7 cellular contexts compared by ENCODE assay signal in genomic region chrX:70134116-70134477, GRCh38. TPM values are rescaled to one million over a fixed set of nuclear protein-coding genes. Genes with fewer than 3 reads are reported as not detected.
DNase-seq lines count a peak whose midpoint lies in the region; ATAC-seq and TF ChIP-seq lines count a peak whose summit lies in the region.

No MANE protein-coding gene starts in this region.

- H3K4me1 ChIP-seq in HCT116 (ENCODE audit: control insufficient read depth in 1 of 2, insufficient read depth in 2 of 2, low read length in 2 of 2): peaks cover 12 to 30% of the 10 kb centered on the region in 2 experiments; a peak in 3 of 4 replicates
- H3K4me1 ChIP-seq in muscle layer of duodenum (ENCODE audit: control insufficient read depth in 1 of 2, insufficient read depth in 2 of 2, low read length in 2 of 2): peaks cover 0 to 14% of the 10 kb centered on the region in 2 donors

- H2AFZ ChIP-seq in HCT116 (ENCODE audit: low read depth, low read length, poor library complexity, severe bottlenecking): no peak overlapping the region

- TF ChIP-seq CTCF in GM12875 (IDR thresholded peaks at IDR 0.05; ENCODE audit: borderline replicate concordance, insufficient read depth, low read depth, low read length) (no peak), HCT116 (IDR thresholded peaks at IDR 0.05 in 2 of 3, conservative IDR thresholded peaks at IDR 0.05 in 1 of 3; ENCODE audit: borderline replicate concordance in 1 of 3, insufficient read depth in 1 of 3, low read depth in 2 of 3, low read length in 2 of 3) (no peak), dorsolateral prefrontal cortex (IDR thresholded peaks at IDR 0.05 in 54 of 56, conservative IDR thresholded peaks at IDR 0.05 in 2 of 56; ENCODE audit: low read depth in 1 of 56, partially characterized antibody in 56 of 56) (no peak)

- H3K9me2 ChIP-seq in HCT116 (ENCODE audit: insufficient read depth): no peaks in the 10 kb centered on the region

- peak; percentile 26 for ATAC-seq in HCT116
- no peak for ATAC-seq in GM18520 (IDR thresholded peaks at IDR 0.05; ENCODE audit: unreplicated experiment)

- RAD21 ChIA-PET in HCT116 (lab: Charles Lee; ENCODE audit: low non-redundant PET in 1 of 2, low total read pairs in 2 of 2, uncharacterized antibody in 2 of 2, unreplicated experiment in 2 of 2): interaction anchor here in 1 of 2 experiments (1.1 kb wide), 1 partner anchor 156 kb away, joined by 4 read pairs; the partner anchor contains the start of genes KIF4A and PDZD11

- intact Hi-C loops in HCT116 (cut with micrococcal nuclease): loop anchor here (5.0 kb wide), 1 partner anchor 158 kb away; the partner anchor contains the start of gene KIF4A
- intact Hi-C loops in dorsolateral prefrontal cortex (cut with DNase I): loop anchor here (5.0 to 10.0 kb wide), 3 partner anchors 131 to 301 kb away; partner anchors contain the start of genes ARR3 (in 1 of the 2) and P2RY4 (in 1 of the 2)

- H4K20me1 ChIP-seq in HCT116 (ENCODE audit: insufficient read depth): no peaks in the 10 kb centered on the region

- H3K79me2 ChIP-seq in HCT116 (ENCODE audit: insufficient read depth, low read length): peaks cover 34% of the 10 kb centered on the region

- H3K9me3 ChIP-seq in HCT116 (ENCODE audit: control insufficient read depth in 1 of 2, insufficient read depth in 1 of 2, low read depth in 1 of 2, low read length in 2 of 2): no peaks in the 10 kb centered on the region
- no peaks in the 10 kb centered on the region for H3K9me3 ChIP-seq in muscle layer of duodenum (ENCODE audit: control insufficient read depth in 1 of 2, low read length in 2 of 2)

- CTCF ChIA-PET in HCT116 (lab: Charles Lee): interaction anchor here (0.7 to 2.1 kb wide), 11 partner anchors 9 to 707 kb away, joined by 3 to 20 read pairs (median 5); partner anchors contain the start of genes KIF4A, P2RY4 and PDZD11

- H3K27me3 ChIP-seq in HCT116 (ENCODE audit: insufficient read depth, low read length): no peaks in the 10 kb centered on the region
- H3K27me3 ChIP-seq in dorsolateral prefrontal cortex: peaks cover 0 to 37% (median 6%) of the 10 kb centered on the region in 45 donors
- no peaks in the 10 kb centered on the region for H3K27me3 ChIP-seq in muscle layer of duodenum (ENCODE audit: low read depth, low read length)

- POLR2A ChIA-PET in HCT116 (lab: Charles Lee): interaction anchor here (0.8 to 1.0 kb wide), 2 partner anchors 11 to 33 kb away, joined by 3 read pairs; no protein-coding TSS in a partner anchor

- H3K4me2 ChIP-seq in HCT116 (ENCODE audit: low read length): peak overlapping the region; percentile 84

- TF ChIP-seq RAD21 in HCT116 (IDR thresholded peaks at IDR 0.05; ENCODE audit: low read depth): no peak

- H3K4me3 ChIP-seq in GM12875 (ENCODE audit: low read depth, low read length) (peak overlapping the region; percentile 58), HCT116 (replicated peaks in 1 of 2; ENCODE audit: low read depth in 1 of 2, low read length in 2 of 2) (peak overlapping the region; percentile 85 to 93), dorsolateral prefrontal cortex (peak overlapping the region; percentile 54 to 86 (median 72)), muscle layer of duodenum (ENCODE audit: low read depth in 1 of 2, low read length in 2 of 2) (peak overlapping the region; percentile 82 to 90)

- DNase-seq in HCT116 (ENCODE audit: low read depth, low spot score) (no peak), NCI-H2196 treated with DMSO at 0.1 percent for 48 hours (lab: John Stamatoyannopoulos, UW; ENCODE audit: unreplicated experiment) (peak; percentile 7), dorsolateral prefrontal cortex (no peak), GDM1 (lab: John Stamatoyannopoulos, UW) (no peak)

- H3K9ac ChIP-seq in HCT116 (ENCODE audit: low read length): peak overlapping the region; percentile 81

- peak overlapping the region; percentile 94 for H3K27ac ChIP-seq in HCT116 (ENCODE audit: low read depth, low read length)
- peak overlapping the region in 38 of 59 donors; percentile 27 to 86 (median 72) for H3K27ac ChIP-seq in dorsolateral prefrontal cortex
- H3K27ac ChIP-seq in muscle layer of duodenum (ENCODE audit: low read length): peak overlapping the region; percentile 87

- H3K36me3 ChIP-seq in HCT116 (ENCODE audit: control insufficient read depth in 1 of 2, insufficient read depth in 2 of 2, low read length in 2 of 2): peaks cover 2 to 17% of the 10 kb centered on the region in 2 experiments; a peak in 1 of 4 replicates
- peaks cover 0 to 4% of the 10 kb centered on the region in 2 donors for H3K36me3 ChIP-seq in muscle layer of duodenum (ENCODE audit: control insufficient read depth in 1 of 2, insufficient read depth in 2 of 2, low read length in 2 of 2)

- no peak for TF ChIP-seq POLR2A in HCT116 (IDR thresholded peaks at IDR 0.05; ENCODE audit: borderline replicate concordance, extremely low read depth, insufficient read depth, insufficient read length)

- BruUV-seq in HCT116 (replicated peaks; lab: Mats Ljungman, UMichigan): TSS peak; percentile 66

TF ChIP-seq in HCT116, 20 proteins besides CTCF, POLR2A, EP300 and RAD21:
- TF ChIP-seq MAX (IDR thresholded peaks at IDR 0.05) (no peak), YY1 (IDR thresholded peaks at IDR 0.05; ENCODE audit: extremely low read depth, insufficient replicate concordance, low read depth, low read length) (no peak), ZBTB33 (IDR thresholded peaks at IDR 0.05; ENCODE audit: extremely low read depth, insufficient replicate concordance, low read length) (no peak), TCF7L2 (IDR thresholded peaks at IDR 0.05; ENCODE audit: borderline replicate concordance, extremely low read depth, insufficient read depth, insufficient read length) (no peak), CEBPB (IDR thresholded peaks at IDR 0.05; ENCODE audit: low read depth) (no peak), CBX3 (IDR thresholded peaks at IDR 0.05; ENCODE audit: low read depth) (no peak), FOSL1 (IDR thresholded peaks at IDR 0.05; ENCODE audit: low read depth) (no peak), SRF (IDR thresholded peaks at IDR 0.05; ENCODE audit: low read depth) (no peak), EGR1 (IDR thresholded peaks at IDR 0.05; ENCODE audit: low read depth) (no peak), POLR2AphosphoS5 (IDR thresholded peaks at IDR 0.05; ENCODE audit: low read depth, low read length) (no peak), ZNF274 (IDR thresholded peaks at IDR 0.05; ENCODE audit: low read depth, low read length) (no peak), JUND (IDR thresholded peaks at IDR 0.05) (no peak), ATF3 (IDR thresholded peaks at IDR 0.05) (no peak), ZFX (IDR thresholded peaks at IDR 0.05) (no peak)
TF ChIP-seq in HCT116: peak in this region for 0.

RNA-seq across cellular contexts. Expression of gene IGBP1, which starts 0.8 kb away (rescaled TPM):
- total RNA-seq in HCT116 (2021; ENCODE audit: unreplicated experiment): 50.7 TPM
- polyA plus RNA-seq in HCT116 (2012): 54.9 and 60.2 TPM in 2 replicates
- total RNA-seq in dorsolateral prefrontal cortex: 10 to 100 TPM; 25.0 to 50.5 (median 38.3) TPM

RNA-seq across cellular contexts. Expression of gene DGAT2L6, which starts 43.2 kb away (rescaled TPM):
- not detected for total RNA-seq in HCT116 (2021; ENCODE audit: unreplicated experiment)
- polyA plus RNA-seq in HCT116 (2012): not detected in 2 replicates
- not detected for total RNA-seq in dorsolateral prefrontal cortex
